ENCODE assay signal across 8 cellular contexts in genomic region chr1:156122519-156123355, GRCh38. TPM values are rescaled to one million over a fixed set of nuclear protein-coding genes. Genes with fewer than 3 reads are reported as not detected.
A peak's percentile ranks its signal among the peaks of the same experiment; 100 is the strongest.
DNase-seq lines count a peak whose midpoint lies in the region; ATAC-seq and TF ChIP-seq lines count a peak whose summit lies in the region.

No MANE protein-coding gene starts in this region.

- H3K4me1 Mint-ChIP-seq in activated T-cell treated with anti-CD3 and anti-CD28 coated beads, Interleukin-2, amount 50 U/mL, for 24 hours (ENCODE audit: low read depth): peaks cover 77% of the 10 kb centered on the region
- peaks cover 46% of the 10 kb centered on the region for H3K4me1 Mint-ChIP-seq in neural crest cell

- no peak overlapping the region for H3K27ac Mint-ChIP-seq in activated T-cell treated with anti-CD3 and anti-CD28 coated beads, Interleukin-2, amount 50 U/mL, for 24 hours
- peak overlapping the region; percentile 46 for H3K27ac Mint-ChIP-seq in neural crest cell (ENCODE audit: unreplicated experiment)

- peak overlapping the region; percentile 51 for H3K4me3 Mint-ChIP-seq in activated T-cell treated with anti-CD3 and anti-CD28 coated beads, Interleukin-2, amount 50 U/mL, for 24 hours
- H3K4me3 Mint-ChIP-seq in neural crest cell: peak overlapping the region; percentile 58

- H3K4me3 ChIP-seq in fibroblast of mammary gland (ENCODE audit: control insufficient read depth, low read depth, low read length): peak overlapping the region; percentile 99

- H3K9me3 Mint-ChIP-seq in activated T-cell treated with anti-CD3 and anti-CD28 coated beads, Interleukin-2, amount 50 U/mL, for 24 hours: no peaks in the 10 kb centered on the region
- H3K9me3 Mint-ChIP-seq in neural crest cell: no peaks in the 10 kb centered on the region

- H3K36me3 Mint-ChIP-seq in activated T-cell treated with anti-CD3 and anti-CD28 coated beads, Interleukin-2, amount 50 U/mL, for 24 hours (ENCODE audit: low read depth): peaks cover 56% of the 10 kb centered on the region
- no peaks in the 10 kb centered on the region for H3K36me3 Mint-ChIP-seq in neural crest cell (ENCODE audit: low read depth)

- TF ChIP-seq CTCF in fibroblast of mammary gland (conservative IDR thresholded peaks at IDR 0.05; ENCODE audit: control insufficient read depth, insufficient read depth, low read depth, low read length) (no peak), neural crest cell (conservative IDR thresholded peaks at IDR 0.05) (no peak)

- ATAC-seq in SK-N-SH treated with all-trans-retinoic acid at 6 μM for 48 hours (peak; percentile 2), GM19467 (IDR thresholded peaks at IDR 0.05; ENCODE audit: unreplicated experiment) (no peak), HG02588 (IDR thresholded peaks at IDR 0.05; ENCODE audit: unreplicated experiment) (no peak)

- no peak for DNase-seq in activated T-cell treated with anti-CD3 and anti-CD28 coated beads, Interleukin-2, amount 50 U/mL, for 24 hours
- DNase-seq in activated T-cell treated with anti-CD3 and anti-CD28 coated beads for 4 hours (no peak), fibroblast of mammary gland (ENCODE audit: low read depth) (peak; percentile 96), neural crest cell (ENCODE audit: low read depth, low spot score) (no peak), ecto neural progenitor cell (ENCODE audit: low spot score) (no peak)

- peaks cover 3% of the 10 kb centered on the region for H3K27me3 Mint-ChIP-seq in activated T-cell treated with anti-CD3 and anti-CD28 coated beads, Interleukin-2, amount 50 U/mL, for 24 hours
- H3K27me3 Mint-ChIP-seq in neural crest cell (ENCODE audit: low read depth): no peaks in the 10 kb centered on the region

TF ChIP-seq in SK-N-SH treated with all-trans-retinoic acid at 6 μM for 48 hours, 23 proteins besides CTCF, POLR2A, EP300 and RAD21:
- TF ChIP-seq OSR1 (CRISPR knock-in tag; IDR thresholded peaks at IDR 0.05): peak; percentile 51; the same call in 1 of the 2 replicates
- TF ChIP-seq GLIS3 (CRISPR knock-in tag; IDR thresholded peaks at IDR 0.05): no peak
- TF ChIP-seq SNAI2 (CRISPR knock-in tag; IDR thresholded peaks at IDR 0.05): no peak
- no peak for TF ChIP-seq ZNF565 (CRISPR knock-in tag; conservative IDR thresholded peaks at IDR 0.05; ENCODE audit: low read depth)
- 0 out of 2 replicates have a peak, but pooled peaks have one; percentile 42 for TF ChIP-seq ZC3H10 (CRISPR knock-in tag; IDR thresholded peaks at IDR 0.05)
- no peak for TF ChIP-seq PPARA (CRISPR knock-in tag; IDR thresholded peaks at IDR 0.05; ENCODE audit: borderline replicate concordance)
- TF ChIP-seq TOX (CRISPR knock-in tag; IDR thresholded peaks at IDR 0.05; ENCODE audit: borderline replicate concordance): no peak
- no peak for TF ChIP-seq ARNTL (CRISPR knock-in tag; IDR thresholded peaks at IDR 0.05; ENCODE audit: borderline replicate concordance, low read depth)
- TF ChIP-seq CSRNP3 (CRISPR knock-in tag; IDR thresholded peaks at IDR 0.05): no peak
- TF ChIP-seq PATZ1 (CRISPR knock-in tag; IDR thresholded peaks at IDR 0.05; ENCODE audit: borderline replicate concordance): no peak
- no peak for TF ChIP-seq ISL1 (CRISPR knock-in tag; IDR thresholded peaks at IDR 0.05)
- TF ChIP-seq CREB5 (CRISPR knock-in tag; IDR thresholded peaks at IDR 0.05; ENCODE audit: low read depth): no peak
- no peak for TF ChIP-seq ZFP30 (CRISPR knock-in tag; IDR thresholded peaks at IDR 0.05)
- no peak for TF ChIP-seq ZNF70 (CRISPR knock-in tag; IDR thresholded peaks at IDR 0.05)
- TF ChIP-seq ZNF8 (CRISPR knock-in tag; IDR thresholded peaks at IDR 0.05): no peak
- TF ChIP-seq TSHZ2 (CRISPR knock-in tag; IDR thresholded peaks at IDR 0.05): no peak
- TF ChIP-seq POU6F1 (CRISPR knock-in tag; IDR thresholded peaks at IDR 0.05; ENCODE audit: borderline replicate concordance, low read depth): no peak
- no peak for TF ChIP-seq TCF4 (CRISPR knock-in tag; IDR thresholded peaks at IDR 0.05; ENCODE audit: borderline replicate concordance)
- no peak for TF ChIP-seq BACH2 (CRISPR knock-in tag; IDR thresholded peaks at IDR 0.05; ENCODE audit: borderline replicate concordance)
- 0 out of 2 replicates have a peak, but pooled peaks have one; percentile 9 for TF ChIP-seq RARB (CRISPR knock-in tag; IDR thresholded peaks at IDR 0.05)
- TF ChIP-seq ZFP3 (CRISPR knock-in tag; IDR thresholded peaks at IDR 0.05): peak; percentile 6
- TF ChIP-seq ESRRG (CRISPR knock-in tag; IDR thresholded peaks at IDR 0.05): no peak
- TF ChIP-seq CSDC2 (CRISPR knock-in tag; IDR thresholded peaks at IDR 0.05): no peak

RNA-seq across cellular contexts. Expression of gene LMNA, which starts 8.2 kb away (rescaled TPM):
- 51.0 and 51.7 TPM in 2 replicates for total RNA-seq in neural crest cell

RNA-seq across cellular contexts. Expression of gene SEMA4A, which starts 30.6 kb away (rescaled TPM):
- total RNA-seq in neural crest cell: 1.3 and 2.1 TPM in 2 replicates

RNA-seq across cellular contexts. Expression of gene MEX3A, which starts 40.5 kb away (rescaled TPM):
- 114 and 120 TPM in 2 replicates for total RNA-seq in neural crest cell
